1 cellular context compared by ENCODE assay signal in genomic region chr9:131997076-131997475, GRCh38.
TF ChIP-seq lines count a peak whose summit lies in the region.

No MANE protein-coding gene starts in this region.

TF ChIP-seq in SK-N-SH treated with all-trans-retinoic acid at 6 μM for 48 hours, 23 proteins besides CTCF, POLR2A, EP300 and RAD21 (continued from another document):
- TF ChIP-seq TSHZ2 (CRISPR knock-in tag; IDR thresholded peaks at IDR 0.05), result peak; percentile 32; the same call in 1 of the 2 replicates
